Comparison of ENCODE assay signal across 22 cellular contexts in genomic region chr10:559767-560047, GRCh38.
"Had no signal": no experiment of that assay in that cellular context is flagged by ENCODE, and none has a peak within 500 bp of the region (broad histone marks: within the 10 kb centered on the region; RNA-seq: fewer than 3 reads in every experiment).

No MANE protein-coding gene starts in this region.

- H3K9me3 ChIP-seq: colonic mucosa, gastrocnemius medialis, ovary, testis had no signal

- H3K36me3 ChIP-seq: colonic mucosa, esophagus squamous epithelium, gastrocnemius medialis, ovary, upper lobe of left lung had no signal

- ATAC-seq: activated CD4-positive, alpha-beta T cell treated with anti-CD3 and anti-CD28 coated beads for 36 hours; activated T-cell treated with anti-CD3 and anti-CD28 coated beads, Interleukin-2, amount 50 U/mL, for 4 hours; gastrocnemius medialis; naive thymus-derived CD4-positive, alpha-beta T cell had no signal

- H3K27ac ChIP-seq: colonic mucosa, esophagus squamous epithelium, gastrocnemius medialis, ovary, testis had no signal

- H3K4me3 Mint-ChIP-seq: activated CD4-positive, alpha-beta T cell treated with anti-CD3 and anti-CD28 coated beads for 36 hours; activated naive CD8-positive, alpha-beta T cell treated with anti-CD3 and anti-CD28 coated beads for 36 hours; activated T-cell treated with anti-CD3 and anti-CD28 coated beads, Interleukin-2, amount 50 U/mL, for 4 hours; endodermal cell; naive thymus-derived CD4-positive, alpha-beta T cell; WTC11 had no signal

- H3K4me1 ChIP-seq: colonic mucosa, testis had no signal

- H3K9me3 Mint-ChIP-seq: activated T-helper 2 cell treated with anti-CD3 and anti-CD28 coated beads, Interferon-gamma antibody, Interleukin-2, Interleukin-4, amounts not matched to agents 10 μg/mL and 5 μg/mL and 100 μg/mL, durations not matched to agents 14 hours and 24 hours and 36 hours had no signal

- H3K4me3 ChIP-seq: colonic mucosa, esophagus squamous epithelium, gastrocnemius medialis, ovary, testis, upper lobe of left lung had no signal

- H3K27me3 ChIP-seq: colonic mucosa, esophagus squamous epithelium, gastrocnemius medialis, ovary, testis, upper lobe of left lung had no signal

- H3K4me1 Mint-ChIP-seq: activated naive CD8-positive, alpha-beta T cell treated with anti-CD3 and anti-CD28 coated beads for 36 hours had no signal

- DNase-seq: activated CD4-positive, alpha-beta T cell treated with anti-CD3 and anti-CD28 coated beads for 36 hours; activated CD4-positive, alpha-beta T cell treated with anti-CD3 and anti-CD28 coated beads, Interleukin-2, amount 50 U/mL, for 4 hours; activated CD8-positive, alpha-beta memory T cell treated with anti-CD3 and anti-CD28 coated beads for 24 hours; activated CD8-positive, alpha-beta memory T cell treated with anti-CD3 and anti-CD28 coated beads, Interleukin-2, amount 50 U/mL, for 4 hours; activated naive CD4-positive, alpha-beta T cell; activated naive CD8-positive, alpha-beta T cell treated with anti-CD3 and anti-CD28 coated beads for 36 hours; activated T-cell treated with anti-CD3 and anti-CD28 coated beads, Interleukin-2, amount 50 U/mL, for 4 hours; colonic mucosa; esophagus squamous epithelium; gastrocnemius medialis; islet precursor cell; left cardiac atrium; naive thymus-derived CD4-positive, alpha-beta T cell; ovary; right cardiac atrium; stimulated activated CD4-positive, alpha-beta T cell treated with anti-CD3 and anti-CD28 coated beads, Interleukin-1b, Interleukin-23, amount 100 ng/mL, for 48 hours; T-helper 1 cell; testis; upper lobe of left lung had no signal

- H3K27ac Mint-ChIP-seq: activated CD4-positive, alpha-beta T cell treated with anti-CD3 and anti-CD28 coated beads for 36 hours; activated naive CD8-positive, alpha-beta T cell treated with anti-CD3 and anti-CD28 coated beads for 36 hours; activated T-helper 2 cell treated with anti-CD3 and anti-CD28 coated beads, Interferon-gamma antibody, Interleukin-2, Interleukin-4, amounts not matched to agents 10 μg/mL and 5 μg/mL and 100 μg/mL, durations not matched to agents 14 hours and 24 hours and 36 hours; naive thymus-derived CD4-positive, alpha-beta T cell had no signal

- H3K36me3 Mint-ChIP-seq: activated naive CD8-positive, alpha-beta T cell treated with anti-CD3 and anti-CD28 coated beads for 36 hours had no signal

- H3K27me3 Mint-ChIP-seq: activated CD4-positive, alpha-beta T cell treated with anti-CD3 and anti-CD28 coated beads for 36 hours had no signal
